ENCODE assay signal across 24 cellular contexts in the genomic region with DNA sequence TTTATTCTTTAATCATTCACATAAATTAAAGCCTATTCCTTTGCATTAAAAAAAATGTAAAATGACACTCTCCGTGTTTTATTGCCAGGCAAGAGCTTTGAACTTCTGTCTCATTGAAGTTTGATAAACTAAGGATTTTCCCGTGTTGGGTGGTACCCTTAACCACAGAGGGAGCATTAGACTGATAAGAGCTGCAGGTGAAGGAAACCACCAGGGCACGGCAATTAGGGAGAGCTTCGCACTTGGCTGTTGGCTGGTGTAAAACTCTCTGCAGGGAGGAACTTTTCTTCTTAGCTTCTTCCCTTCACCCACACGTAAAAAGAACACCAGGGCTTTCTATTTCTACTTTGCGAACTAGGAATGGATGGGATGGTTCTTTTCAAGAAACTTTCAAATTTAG.
"Had no signal": no experiment of that assay in that cellular context is flagged by ENCODE, and none has a peak within 500 bp of the region (broad histone marks: within the 10 kb centered on the region; RNA-seq: fewer than 3 reads in every experiment).

No MANE protein-coding gene starts in this region.

- H3K9me3 ChIP-seq: esophagus squamous epithelium, lower lobe of right lung, prostate gland, right atrium auricular region, stomach, thyroid gland had no signal

- H3K36me3 Mint-ChIP-seq: stimulated activated effector memory CD8-positive, alpha-beta T cell treated with anti-CD3 and anti-CD28 coated beads, Interleukin-12 subunit alpha, Interleukin-12 subunit beta, amount 100 ng/mL, for 72 hours had no signal

- H3K9me3 Mint-ChIP-seq: dendritic cell treated with granulocyte-macrophage colony-stimulating factor and Interleukin-4, amounts not matched to agents 40 ng/mL and 50 ng/mL, for 4 days; immature natural killer cell; naive thymus-derived CD4-positive, alpha-beta T cell; nephron; stimulated activated effector memory CD8-positive, alpha-beta T cell treated with anti-CD3 and anti-CD28 coated beads, Interleukin-12 subunit alpha, Interleukin-12 subunit beta, amount 100 ng/mL, for 72 hours; type B pancreatic cell had no signal

- H3K27ac ChIP-seq: esophagus squamous epithelium, lower lobe of right lung, prostate gland, right atrium auricular region, stomach, thyroid gland had no signal

- H3K27me3 ChIP-seq: esophagus squamous epithelium, right atrium auricular region, stomach, thyroid gland had no signal

- ATAC-seq: left ventricle myocardium superior; lower lobe of right lung; naive thymus-derived CD4-positive, alpha-beta T cell; sciatic nerve; stimulated activated effector memory CD8-positive, alpha-beta T cell treated with anti-CD3 and anti-CD28 coated beads, Interleukin-12 subunit alpha, Interleukin-12 subunit beta, amount 100 ng/mL, for 72 hours had no signal

- H3K4me1 ChIP-seq: lower lobe of right lung, prostate gland, right atrium auricular region had no signal

- DNase-seq: effector memory CD4-positive, alpha-beta T cell; esophagus squamous epithelium; hypothalamus; immature natural killer cell; islet precursor cell; kidney glomerular epithelial cell; left ventricle myocardium superior; lower lobe of right lung; naive thymus-derived CD4-positive, alpha-beta T cell; nucleus accumbens; stimulated activated CD4-positive, alpha-beta T cell treated with anti-CD3 and anti-CD28 coated beads, Interleukin-2, amount 100 ng/mL, for 24 hours; stimulated activated CD4-positive, alpha-beta T cell treated with anti-CD3 and anti-CD28 coated beads, Interleukin-4, amount 100 ng/mL, for 24 hours; stimulated activated naive CD4-positive, alpha-beta T cell treated with Interleukin-2 at 50 U/mL for 16 hours; stomach; thyroid gland had no signal

- H3K27ac Mint-ChIP-seq: dendritic cell treated with granulocyte-macrophage colony-stimulating factor and Interleukin-4, amounts not matched to agents 40 ng/mL and 50 ng/mL, for 4 days; immature natural killer cell; naive thymus-derived CD4-positive, alpha-beta T cell; nephron; stimulated activated effector memory CD8-positive, alpha-beta T cell treated with anti-CD3 and anti-CD28 coated beads, Interleukin-12 subunit alpha, Interleukin-12 subunit beta, amount 100 ng/mL, for 72 hours; type B pancreatic cell had no signal

- FAIRE-seq: colon, frontal cortex had no signal

- H3K36me3 ChIP-seq: prostate gland, right atrium auricular region, thyroid gland had no signal

- H3K27me3 Mint-ChIP-seq: dendritic cell treated with granulocyte-macrophage colony-stimulating factor and Interleukin-4, amounts not matched to agents 40 ng/mL and 50 ng/mL, for 4 days; type B pancreatic cell had no signal

- H3K4me3 Mint-ChIP-seq: dendritic cell treated with granulocyte-macrophage colony-stimulating factor and Interleukin-4, amounts not matched to agents 40 ng/mL and 50 ng/mL, for 4 days; immature natural killer cell; naive thymus-derived CD4-positive, alpha-beta T cell; nephron; stimulated activated effector memory CD8-positive, alpha-beta T cell treated with anti-CD3 and anti-CD28 coated beads, Interleukin-12 subunit alpha, Interleukin-12 subunit beta, amount 100 ng/mL, for 72 hours; type B pancreatic cell had no signal

- H3K4me3 ChIP-seq: esophagus squamous epithelium, lower lobe of right lung, prostate gland, right atrium auricular region, stomach, thyroid gland had no signal
